1 cellular context compared by ENCODE assay signal in genomic region chr4:185115827-185116232, GRCh38.
TF ChIP-seq lines count a peak whose summit lies in the region.

No MANE protein-coding gene starts in this region.

TF ChIP-seq in K562, 482 proteins besides CTCF, POLR2A, EP300 and RAD21 (continued from another document):
- peak; percentile 92 for TF ChIP-seq MGA (IDR thresholded peaks at IDR 0.05)
- TF ChIP-seq FIP1L1 (IDR thresholded peaks at IDR 0.05; ENCODE audit: low read depth, low read length, poor library complexity, severe bottlenecking), result no peak
- TF ChIP-seq SMARCE1 (IDR thresholded peaks at IDR 0.05), result 0 out of 2 replicates have a peak, but pooled peaks have one; percentile 45
- TF ChIP-seq STAT5A (IDR thresholded peaks at IDR 0.05; ENCODE audit: borderline replicate concordance, low read length), result peak; percentile 23; the same call in 1 of the 2 replicates
- TF ChIP-seq PBX2 (CRISPR knock-in tag; IDR thresholded peaks at IDR 0.05; ENCODE audit: low read depth), result no peak
- 0 out of 2 replicates have a peak, but pooled peaks have one; percentile 30 for TF ChIP-seq PBX2 (tag; conservative IDR thresholded peaks at IDR 0.05; ENCODE audit: low read depth)
- TF ChIP-seq, protein P1, sequence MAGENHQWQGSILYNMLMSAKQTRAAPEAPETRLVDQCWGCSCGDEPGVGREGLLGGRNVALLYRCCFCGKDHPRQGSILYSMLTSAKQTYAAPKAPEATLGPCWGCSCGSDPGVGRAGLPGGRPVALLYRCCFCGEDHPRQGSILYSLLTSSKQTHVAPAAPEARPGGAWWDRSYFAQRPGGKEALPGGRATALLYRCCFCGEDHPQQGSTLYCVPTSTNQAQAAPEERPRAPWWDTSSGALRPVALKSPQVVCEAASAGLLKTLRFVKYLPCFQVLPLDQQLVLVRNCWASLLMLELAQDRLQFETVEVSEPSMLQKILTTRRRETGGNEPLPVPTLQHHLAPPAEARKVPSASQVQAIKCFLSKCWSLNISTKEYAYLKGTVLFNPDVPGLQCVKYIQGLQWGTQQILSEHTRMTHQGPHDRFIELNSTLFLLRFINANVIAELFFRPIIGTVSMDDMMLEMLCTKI (IDR thresholded peaks at IDR 0.05; ENCODE audit: partially characterized antibody), result no peak
- TF ChIP-seq SMC3 (conservative IDR thresholded peaks at IDR 0.05; ENCODE audit: insufficient read depth, low read depth, low read length), result no peak
- TF ChIP-seq TGIF2 (CRISPR knock-in tag; IDR thresholded peaks at IDR 0.05), result no peak
- peak; percentile 68 for TF ChIP-seq ATF7 (IDR thresholded peaks at IDR 0.05)
- TF ChIP-seq STAG1 (CRISPR knock-in tag; IDR thresholded peaks at IDR 0.05; ENCODE audit: borderline replicate concordance), result no peak
- TF ChIP-seq, protein P2, sequence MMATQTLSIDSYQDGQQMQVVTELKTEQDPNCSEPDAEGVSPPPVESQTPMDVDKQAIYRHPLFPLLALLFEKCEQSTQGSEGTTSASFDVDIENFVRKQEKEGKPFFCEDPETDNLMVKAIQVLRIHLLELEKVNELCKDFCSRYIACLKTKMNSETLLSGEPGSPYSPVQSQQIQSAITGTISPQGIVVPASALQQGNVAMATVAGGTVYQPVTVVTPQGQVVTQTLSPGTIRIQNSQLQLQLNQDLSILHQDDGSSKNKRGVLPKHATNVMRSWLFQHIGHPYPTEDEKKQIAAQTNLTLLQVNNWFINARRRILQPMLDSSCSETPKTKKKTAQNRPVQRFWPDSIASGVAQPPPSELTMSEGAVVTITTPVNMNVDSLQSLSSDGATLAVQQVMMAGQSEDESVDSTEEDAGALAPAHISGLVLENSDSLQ (IDR thresholded peaks at IDR 0.05), result peak; percentile 18; the same call in 1 of the 2 replicates
- TF ChIP-seq RREB1 (CRISPR knock-in tag; IDR thresholded peaks at IDR 0.05), result no peak
